In genomic region chr3:20054549-20054987, GRCh38 we compare ENCODE assay signal across 9 cellular contexts. TPM values are rescaled to one million over a fixed set of nuclear protein-coding genes. Genes with fewer than 3 reads are reported as not detected.
DNase-seq lines count a peak whose midpoint lies in the region; ATAC-seq, FAIRE-seq and TF ChIP-seq lines count a peak whose summit lies in the region.
"Had no signal": no experiment of that assay in that cellular context is flagged by ENCODE, and none has a peak within 500 bp of the region (broad histone marks: within the 10 kb centered on the region; RNA-seq: fewer than 3 reads in every experiment).

No MANE protein-coding gene starts in this region.

- intact Hi-C loops in body of pancreas (cut with DNase I), result no loop called here
- intact Hi-C loops in lower lobe of right lung (cut with DNase I), result no loop called here
- intact Hi-C loops in stomach (cut with DNase I; ENCODE audit: low total_unique reads), result no loop called here

- ATAC-seq in GM21526 (IDR thresholded peaks at IDR 0.05; ENCODE audit: low FRiP score, unreplicated experiment) (peak; percentile 68), body of pancreas (peak; percentile 84), lower lobe of right lung (peak; percentile 76 to 83)

- FAIRE-seq in HTR-8/SVneo (lab: Jason Lieb, UNC), result peak; percentile 76

- no peak for TF ChIP-seq CTCF in body of pancreas (IDR thresholded peaks at IDR 0.05)
- TF ChIP-seq CTCF in lower lobe of right lung (IDR thresholded peaks at IDR 0.05), result no peak
- no peak for TF ChIP-seq CTCF in stomach (IDR thresholded peaks at IDR 0.05)

- H3K4me3 ChIP-seq in body of pancreas (no peak overlapping the region), lower lobe of right lung (no peak overlapping the region), stomach (no peak overlapping the region)
- H3K4me3 ChIP-seq: uterus had no signal

- H3K36me3 ChIP-seq in body of pancreas (replicated peaks in 1 of 2; ENCODE audit: insufficient read depth in 1 of 2, low read depth in 2 of 2) (no peaks in the 10 kb centered on the region), lower lobe of right lung (no peaks in the 10 kb centered on the region), stomach (no peaks in the 10 kb centered on the region)
- H3K36me3 ChIP-seq: uterus had no signal

- no peak for TF ChIP-seq EP300 in stomach (IDR thresholded peaks at IDR 0.05)

- H3K27ac ChIP-seq in body of pancreas (peak overlapping the region in 2 of 4 donors; percentile 15 to 65), lower lobe of right lung (no peak overlapping the region), stomach (peak overlapping the region in 4 of 5 donors; percentile 27 to 79 (median 54))

- TF ChIP-seq POLR2A in body of pancreas (IDR thresholded peaks at IDR 0.05), result no peak
- no peak for TF ChIP-seq POLR2A in stomach (IDR thresholded peaks at IDR 0.05)

- peak; percentile 68 for DNase-seq in COLO829 (ENCODE audit: low spot score)
- DNase-seq in HTR-8/SVneo (ENCODE audit: insufficient read length, low spot score), result peak; percentile 70
- peak in 4 of 5 experiments; percentile 32 to 95 (median 68) for DNase-seq in T-helper 2 cell
- peak; percentile 48 to 85 (median 69) for DNase-seq in body of pancreas
- DNase-seq in lower lobe of right lung, result no peak
- peak; percentile 62 for DNase-seq in stomach
- DNase-seq in NCI-H2107 treated with DMSO at 0.1 percent for 48 hours (lab: John Stamatoyannopoulos, UW; ENCODE audit: unreplicated experiment), result no peak

- H3K4me1 ChIP-seq in body of pancreas (peaks cover 31% of the 10 kb centered on the region), lower lobe of right lung (peaks cover 42% of the 10 kb centered on the region), stomach (peaks cover 32 to 58% (median 47%) of the 10 kb centered on the region in 4 donors)

- H3K27me3 ChIP-seq in body of pancreas, result no peaks in the 10 kb centered on the region
- H3K27me3 ChIP-seq in lower lobe of right lung (ENCODE audit: low read depth), result no peaks in the 10 kb centered on the region
- H3K27me3 ChIP-seq in stomach, result no peaks in the 10 kb centered on the region
- H3K27me3 ChIP-seq: uterus had no signal

- no peaks in the 10 kb centered on the region for H3K9me3 ChIP-seq in body of pancreas
- H3K9me3 ChIP-seq in lower lobe of right lung, result no peaks in the 10 kb centered on the region
- no peaks in the 10 kb centered on the region for H3K9me3 ChIP-seq in stomach
- H3K9me3 ChIP-seq: uterus had no signal

- 37 to 46% methylated on average over 4 of the region's 4 CpGs for WGBS in body of pancreas, 2 donors
- 46 to 63% (median 57%) methylated on average over 4 of the region's 4 CpGs for WGBS in stomach, 5 donors

RNA-seq across cellular contexts. Expression of gene KAT2B, which starts 14.3 kb away (rescaled TPM):
- total RNA-seq in body of pancreas, result 10 to 100 TPM; 14.5 to 25.2 TPM
- total RNA-seq in lower lobe of right lung, result 41.4 TPM
- total RNA-seq in stomach, result 100 to 1,000 TPM in 1 of 5 donors, 10 to 100 TPM in 3, 1 to 10 TPM in 1; 3.8 to 208 (median 34.1) TPM
- 10 to 100 TPM; 10.3 to 16.9 (median 16.8) TPM for polyA plus RNA-seq in stomach

RNA-seq across cellular contexts. Expression of gene PP2D1, which starts 42.5 kb away (rescaled TPM):
- total RNA-seq in body of pancreas (not detected), lower lobe of right lung (not detected), stomach (not detected)
- polyA plus RNA-seq in stomach, result not detected
- total RNA-seq: uterus had no signal

Comparison
In these comparisons a context has a peak if more than half of its experiments do, and no peak if none do; other contexts are left out.
1. DNase-seq: peak in COLO829 (single experiment), HTR-8/SVneo (single experiment), T-helper 2 cell (4 of 5), body of pancreas (4 of 4) and stomach (single experiment); none in lower lobe of right lung (single experiment) and NCI-H2107 treated with DMSO at 0.1 percent for 48 hours (single experiment).
2. Peak in every context shown above with its lines, with median percentiles within 50 percentile points of each other: ATAC-seq.